ENCODE assay signal across 20 cellular contexts in genomic region chr2:183260527-183260926, GRCh38.
"Had no signal": no experiment of that assay in that cellular context is flagged by ENCODE, and none has a peak within 500 bp of the region (broad histone marks: within the 10 kb centered on the region; RNA-seq: fewer than 3 reads in every experiment).

No MANE protein-coding gene starts in this region.

- DNase-seq: IMR-90, Kasumi-1, KG1, MM.1S, NCI-H1092 treated with DMSO at 0.1 percent for 48 hours, NCI-H1436, NCI-H187, NCI-H2029, NCI-H2081 treated with DMSO at 0.1 percent for 48 hours, NCI-H2171, NCI-H226, NCI-H446, NCI-H510A, NCI-H524 treated with DMSO at 0.1 percent for 48 hours, NCI-H69, NCI-H774, RPMI8226, SHP77, SK-N-SH had no signal

- H3K9me2 ChIP-seq: SK-N-SH had no signal

- H3K4me2 ChIP-seq: SK-N-SH had no signal

- FAIRE-seq: RCC 7860 had no signal

- H3K9ac ChIP-seq: SK-N-SH had no signal

- H3K9me3 ChIP-seq: SK-N-SH had no signal
